In the genomic region with DNA sequence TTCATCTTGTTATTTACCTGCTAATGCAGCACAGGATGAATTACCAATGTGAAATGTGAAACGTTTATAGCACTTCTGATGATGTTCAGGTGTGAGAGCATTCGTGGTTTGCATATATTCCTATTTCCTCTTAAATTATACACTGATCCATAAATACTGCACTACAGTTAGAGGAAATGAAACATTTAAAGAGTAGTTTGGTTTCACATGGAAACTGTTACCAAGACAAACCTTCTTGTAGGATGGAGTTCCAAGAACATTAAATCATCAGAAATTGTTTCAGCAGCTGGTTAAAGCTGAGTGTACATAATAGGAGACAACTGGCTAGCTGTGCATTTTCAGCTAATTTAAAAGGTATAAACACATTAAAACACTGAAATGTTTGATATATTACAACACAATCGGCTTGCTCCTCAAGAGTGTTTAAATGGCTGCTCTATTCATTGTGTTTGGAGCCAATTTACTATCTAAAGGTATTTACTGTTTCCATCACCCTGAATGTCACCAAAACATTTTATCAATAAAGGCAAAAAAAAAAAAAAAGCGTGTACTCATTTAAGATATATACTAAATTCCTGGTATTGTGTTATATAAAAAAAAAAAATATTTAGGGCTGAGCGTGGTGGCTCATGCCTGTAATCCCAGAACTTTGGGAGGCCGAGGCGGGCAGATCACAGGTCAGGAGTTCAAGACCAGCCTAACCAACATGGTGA, we compare ENCODE assay signal across 10 cellular contexts.
A peak's percentile ranks its signal among the peaks of the same experiment; 100 is the strongest.
DNase-seq lines count a peak whose midpoint lies in the region; ATAC-seq, FAIRE-seq and TF ChIP-seq lines count a peak whose summit lies in the region.
"Had no signal": no experiment of that assay in that cellular context is flagged by ENCODE, and none has a peak within 500 bp of the region (broad histone marks: within the 10 kb centered on the region; RNA-seq: fewer than 3 reads in every experiment).

No MANE protein-coding gene starts in this region.

- H3K27ac ChIP-seq in astrocyte (ENCODE audit: low read depth, low read length) (no peak overlapping the region), pancreas (no peak overlapping the region), tibial nerve (no peak overlapping the region)
- H3K27ac ChIP-seq: 22Rv1 had no signal

- WGBS in pancreas, 2 donors: 73 to 87% methylated on average over 7 of the region's 7 CpGs
- 70 to 73% methylated on average over 7 of the region's 7 CpGs for WGBS in tibial nerve, 2 donors

- peaks cover 15% of the 10 kb centered on the region for H3K4me1 Mint-ChIP-seq in astrocyte (ENCODE audit: low read depth, unreplicated experiment)

- H3K9me3 ChIP-seq in astrocyte (ENCODE audit: insufficient read depth, low read depth, low read length): no peaks in the 10 kb centered on the region
- H3K9me3 ChIP-seq in pancreas: no peaks in the 10 kb centered on the region
- H3K9me3 ChIP-seq in tibial nerve: no peaks in the 10 kb centered on the region

- no peaks in the 10 kb centered on the region for H3K9me3 Mint-ChIP-seq in astrocyte (ENCODE audit: unreplicated experiment)
- H3K9me3 Mint-ChIP-seq: central memory CD8-positive, alpha-beta T cell had no signal

- FAIRE-seq in astrocyte (lab: Jason Lieb, UNC) (peak; percentile 89), pancreas (lab: Jason Lieb, UNC) (peak; percentile 86)

- H3K27me3 Mint-ChIP-seq in astrocyte (ENCODE audit: low read depth, unreplicated experiment): no peaks in the 10 kb centered on the region
- H3K27me3 Mint-ChIP-seq: central memory CD8-positive, alpha-beta T cell had no signal

- no peak overlapping the region for H3K9ac ChIP-seq in astrocyte (ENCODE audit: low read length)

- no peaks in the 10 kb centered on the region for H3K79me2 ChIP-seq in astrocyte (ENCODE audit: insufficient read depth, low read length)

- no peaks in the 10 kb centered on the region for H4K20me1 ChIP-seq in astrocyte (ENCODE audit: insufficient read depth, low read length)

- no peak overlapping the region for H3K4me3 Mint-ChIP-seq in astrocyte (ENCODE audit: unreplicated experiment)
- H3K4me3 Mint-ChIP-seq: central memory CD8-positive, alpha-beta T cell had no signal

- TF ChIP-seq CTCF in astrocyte (IDR thresholded peaks at IDR 0.05; ENCODE audit: insufficient read depth, low read depth, low read length) (no peak), pancreas (IDR thresholded peaks at IDR 0.05) (no peak), tibial nerve (IDR thresholded peaks at IDR 0.05) (no peak)

- no peak for TF ChIP-seq POLR2A in tibial nerve (IDR thresholded peaks at IDR 0.05)

- H3K27me3 ChIP-seq in astrocyte (ENCODE audit: insufficient read depth, low read length): no peaks in the 10 kb centered on the region
- H3K27me3 ChIP-seq in pancreas: no peaks in the 10 kb centered on the region
- H3K27me3 ChIP-seq in tibial nerve: no peaks in the 10 kb centered on the region

- DNase-seq in DMS153 (lab: John Stamatoyannopoulos, UW): peak; percentile 40
- no peak for DNase-seq in DMS153 treated with DMSO at 0.1 percent for 48 hours (lab: John Stamatoyannopoulos, UW; ENCODE audit: unreplicated experiment)
- peak; percentile 75 for DNase-seq in astrocyte (ENCODE audit: low read depth)
- DNase-seq in pancreas: no peak
- DNase-seq in NCI-H146 (lab: John Stamatoyannopoulos, UW): no peak
- DNase-seq in left colon: no peak
- DNase-seq in tibial nerve (ENCODE audit: low spot score in 2 of 2): no peak

- H3K4me3 ChIP-seq in astrocyte (ENCODE audit: insufficient read depth, low read depth, low read length): no peak overlapping the region
- H3K4me3 ChIP-seq in pancreas: no peak overlapping the region
- no peak overlapping the region for H3K4me3 ChIP-seq in tibial nerve

- H3K36me3 Mint-ChIP-seq in astrocyte (ENCODE audit: low read depth, unreplicated experiment): peaks cover 4% of the 10 kb centered on the region

- H3K36me3 ChIP-seq in astrocyte (ENCODE audit: insufficient read depth, low read length) (no peaks in the 10 kb centered on the region), pancreas (peaks cover 0 to 7% (median 0%) of the 10 kb centered on the region in 3 donors), tibial nerve (peaks cover 0 to 16% (median 0%) of the 10 kb centered on the region in 3 donors)

- H2AFZ ChIP-seq in astrocyte (ENCODE audit: low read depth, low read length): no peak overlapping the region

- H3K4me2 ChIP-seq in astrocyte (ENCODE audit: low read length): no peak overlapping the region

- H3K27ac Mint-ChIP-seq in astrocyte (ENCODE audit: unreplicated experiment): peak overlapping the region; percentile 77

- H3K4me1 ChIP-seq in astrocyte (ENCODE audit: insufficient read depth, low read length): no peaks in the 10 kb centered on the region
- peaks cover 0 to 14% (median 2%) of the 10 kb centered on the region in 3 donors for H3K4me1 ChIP-seq in pancreas
- H3K4me1 ChIP-seq in tibial nerve: no peaks in the 10 kb centered on the region

- TF ChIP-seq EP300 in tibial nerve (IDR thresholded peaks at IDR 0.05): no peak

- intact Hi-C loops in pancreas (cut with DNase I) (no loop called here), left colon (cut with DNase I, micrococcal nuclease) (no loop called here)

- ATAC-seq in HG02981 (IDR thresholded peaks at IDR 0.05; ENCODE audit: unreplicated experiment) (peak; percentile 72), pancreas (peak in 3 of 4 donors; percentile 17 to 65 (median 44)), left colon (no peak)

Comparison
In these comparisons a context has a peak if more than half of its experiments do, and no peak if none do; other contexts are left out.
1. DNase-seq: peak in DMS153 (single experiment) and astrocyte (single experiment); none in DMS153 treated with DMSO at 0.1 percent for 48 hours (single experiment), pancreas (0 of 6), NCI-H146 (single experiment), left colon (0 of 2) and tibial nerve (0 of 2).